ENCODE assay signal across 8 cellular contexts in genomic region chr21:36069713-36070573, GRCh38. TPM values are rescaled to one million over a fixed set of nuclear protein-coding genes. Genes with fewer than 3 reads are reported as not detected.
DNase-seq lines count a peak whose midpoint lies in the region; ATAC-seq and TF ChIP-seq lines count a peak whose summit lies in the region.

Gene CBR1 (plus strand): TSS chr21:36070024. CDS start chr21:36070116, 92 bp downstream.

- H3K27ac ChIP-seq in KOPT-K1 (ENCODE audit: low read depth, low read length, poor library complexity, severe bottlenecking) = peak within 1 kb of the TSS; percentile 39

- no peaks in the 10 kb centered on the region for H3K36me3 ChIP-seq in KOPT-K1 (ENCODE audit: insufficient read depth, low read length)

- TF ChIP-seq CTCF in fibroblast of the aortic adventitia (IDR thresholded peaks at IDR 0.05; ENCODE audit: insufficient read depth, low read length) = no peak

- H3K27ac Mint-ChIP-seq in natural killer cell treated with Interleukin-12 subunit alpha and Interleukin-12 subunit beta and Interleukin-15 and Interleukin-18, amount 100 ng/mL, for 72 hours = peak within 1 kb of the TSS; percentile 72 to 76

- peaks cover 4% of the 10 kb centered on the region for H3K9me3 Mint-ChIP-seq in natural killer cell treated with Interleukin-12 subunit alpha and Interleukin-12 subunit beta and Interleukin-15 and Interleukin-18, amount 100 ng/mL, for 72 hours

- DNase-seq in DMS153 (lab: John Stamatoyannopoulos, UW) (peak; percentile 87), RPMI7951 (ENCODE audit: low read depth) (peak; percentile 94), fibroblast of the aortic adventitia (ENCODE audit: low read depth) (peak; percentile 97)
- DNase-seq in activated effector memory CD4-positive, alpha-beta T cell treated with anti-CD3 and anti-CD28 coated beads, Interleukin-2, amount 50 U/mL, for 16 hours = peak; percentile 96
- peak; percentile 95 for DNase-seq in natural killer cell treated with Interleukin-12 subunit alpha and Interleukin-12 subunit beta and Interleukin-15 and Interleukin-18, amount 100 ng/mL, for 72 hours (ENCODE audit: low spot score)
- DNase-seq in stimulated activated naive CD4-positive, alpha-beta T cell treated with Interleukin-2 at 50 U/mL for 16 hours (lab: John Stamatoyannopoulos, UW) = peak; percentile 86

- peaks cover 29 to 40% of the 10 kb centered on the region in 2 donors for H3K4me1 Mint-ChIP-seq in natural killer cell treated with Interleukin-12 subunit alpha and Interleukin-12 subunit beta and Interleukin-15 and Interleukin-18, amount 100 ng/mL, for 72 hours (ENCODE audit: low read depth in 2 of 2)

- peak within 1 kb of the TSS; percentile 95 for H3K4me3 ChIP-seq in fibroblast of the aortic adventitia (ENCODE audit: low read depth, low read length)

- ATAC-seq in GM21723 (IDR thresholded peaks at IDR 0.05; ENCODE audit: unreplicated experiment) = peak; percentile 94
- peak; percentile 100 for ATAC-seq in natural killer cell treated with Interleukin-12 subunit alpha and Interleukin-12 subunit beta and Interleukin-15 and Interleukin-18, amount 100 ng/mL, for 72 hours

- H3K4me3 Mint-ChIP-seq in natural killer cell treated with Interleukin-12 subunit alpha and Interleukin-12 subunit beta and Interleukin-15 and Interleukin-18, amount 100 ng/mL, for 72 hours = peak within 1 kb of the TSS; percentile 73

- H3K27me3 Mint-ChIP-seq in natural killer cell treated with Interleukin-12 subunit alpha and Interleukin-12 subunit beta and Interleukin-15 and Interleukin-18, amount 100 ng/mL, for 72 hours = no peaks in the 10 kb centered on the region

- H3K9me3 ChIP-seq in KOPT-K1 (ENCODE audit: insufficient read depth, low read length, poor library complexity, severe bottlenecking) = peaks cover 23% of the 10 kb centered on the region

- peaks cover 21% of the 10 kb centered on the region for H3K36me3 Mint-ChIP-seq in natural killer cell treated with Interleukin-12 subunit alpha and Interleukin-12 subunit beta and Interleukin-15 and Interleukin-18, amount 100 ng/mL, for 72 hours

RNA-seq across cellular contexts. Expression of gene CBR1, which starts in this region (rescaled TPM):
- 210 and 283 TPM in 2 replicates for total RNA-seq in RPMI7951 (2014; rRNA removed; shearing (Covaris generic))
- 82.4 and 95.0 TPM in 2 replicates for total RNA-seq in fibroblast of the aortic adventitia (ENCODE audit: low replicate concordance)
- total RNA-seq in natural killer cell treated with Interleukin-12 subunit alpha and Interleukin-12 subunit beta and Interleukin-15 and Interleukin-18, amount 100 ng/mL, for 72 hours = 10 to 100 TPM; 34.2 to 43.3 TPM

Comparison
In these comparisons a context has a peak if more than half of its experiments do, and no peak if none do; other contexts are left out.
1. Peak in every context shown above with its lines: DNase-seq, ATAC-seq, H3K4me3 ChIP-seq and H3K27ac ChIP-seq.